9 cellular contexts compared by ENCODE assay signal in genomic region chr3:67853520-67853919, GRCh38.
"Had no signal": no experiment of that assay in that cellular context is flagged by ENCODE, and none has a peak within 500 bp of the region (broad histone marks: within the 10 kb centered on the region; RNA-seq: fewer than 3 reads in every experiment).

No MANE protein-coding gene starts in this region.

- FAIRE-seq: HepG2 had no signal

- H3K27ac ChIP-seq: GM23248, HL-60 had no signal

- H3K27ac Mint-ChIP-seq: HFFc6, IgD-negative memory B cell had no signal

- H3K36me3 Mint-ChIP-seq: IgD-negative memory B cell had no signal

- H3K4me1 Mint-ChIP-seq: IgD-negative memory B cell had no signal

- H3K4me3 ChIP-seq: GM23248, HAP-1 had no signal

- H3K4me3 Mint-ChIP-seq: HFFc6, IgD-negative memory B cell had no signal

- H3K9me3 ChIP-seq: HAP-1 had no signal

- H3K36me3 ChIP-seq: HAP-1 had no signal

- ATAC-seq: HCT116, HepG2 had no signal

- DNase-seq: GM23248, GOT3, H7, HFFc6 had no signal

- H3K4me1 ChIP-seq: HAP-1 had no signal
